In genomic region chr15:91789136-91789535, GRCh38 we compare ENCODE assay signal across 1 cellular context.
TF ChIP-seq lines count a peak whose summit lies in the region.

No MANE protein-coding gene starts in this region.

TF ChIP-seq in HepG2, 621 proteins besides CTCF, POLR2A, EP300 and RAD21 (continued from another document):
- no peak for TF ChIP-seq NFAT5 (CRISPR knock-in tag; IDR thresholded peaks at IDR 0.05)
